In genomic region chr9:106678273-106678672, GRCh38 we compare ENCODE assay signal across 36 cellular contexts.
"Had no signal": no experiment of that assay in that cellular context is flagged by ENCODE, and none has a peak within 500 bp of the region (broad histone marks: within the 10 kb centered on the region; RNA-seq: fewer than 3 reads in every experiment).

No MANE protein-coding gene starts in this region.

- H3K27ac Mint-ChIP-seq: activated CD4-positive, alpha-beta memory T cell treated with anti-CD3 and anti-CD28 coated beads for 36 hours; activated CD4-positive, alpha-beta T cell treated with anti-CD3 and anti-CD28 coated beads for 36 hours; activated CD4-positive, alpha-beta T cell treated with anti-CD3 and anti-CD28 coated beads, Interleukin-2, amount 10 ng/mL, durations not matched to agents 24 days and 14 days; activated CD8-positive, alpha-beta memory T cell treated with anti-CD3 and anti-CD28 coated beads, Interleukin-2, amount 10 ng/mL, durations not matched to agents 7 days and 5 days; activated CD8-positive, alpha-beta T cell treated with anti-CD3 and anti-CD28 coated beads, Interleukin-2, amount 10 ng/mL, durations not matched to agents 7 days and 5 days; activated naive CD4-positive, alpha-beta T cell treated with anti-CD3 and anti-CD28 coated beads for 36 hours; activated naive CD4-positive, alpha-beta T cell treated with anti-CD3 and anti-CD28 coated beads, Interleukin-2, amount 50 U/mL, for 24 hours; activated naive CD8-positive, alpha-beta T cell treated with anti-CD3 and anti-CD28 coated beads for 36 hours; activated naive CD8-positive, alpha-beta T cell treated with anti-CD3 and anti-CD28 coated beads, Interleukin-2, amount 50 U/mL, for 24 hours; activated T-helper 1 cell treated with anti-CD3 and anti-CD28 coated beads, Interleukin-12 subunit alpha, Interleukin-12 subunit beta, Interleukin-2, Interleukin-4 antibody, amounts not matched to agents 30 ng/mL and 10 ng/mL and 1 ng/mL, durations not matched to agents 14 hours and 24 hours and 36 hours; activated T-helper 2 cell treated with anti-CD3 and anti-CD28 coated beads, Interferon-gamma antibody, Interleukin-2, Interleukin-4, amounts not matched to agents 10 μg/mL and 5 μg/mL and 100 μg/mL, durations not matched to agents 14 hours and 24 hours and 36 hours; effector memory CD8-positive, alpha-beta T cell; T-helper 17 cell; T-helper 2 cell treated with Interferon-gamma antibody and Interleukin-4, amounts not matched to agents 5 μg/mL and 100 μg/mL, for 36 hours had no signal

- H3K4me1 ChIP-seq: adrenal gland, body of pancreas, esophagus muscularis mucosa, gastroesophageal sphincter had no signal

- H3K36me3 ChIP-seq: adrenal gland, esophagus muscularis mucosa, gastroesophageal sphincter, WERI-Rb-1 had no signal

- DNase-seq: activated CD4-positive, alpha-beta memory T cell treated with anti-CD3 and anti-CD28 coated beads for 36 hours; activated CD4-positive, alpha-beta T cell treated with anti-CD3 and anti-CD28 coated beads for 36 hours; activated CD4-positive, alpha-beta T cell treated with anti-CD3 and anti-CD28 coated beads, Interleukin-2, amount 10 ng/mL, durations not matched to agents 24 days and 14 days; activated CD4-positive, CD25-positive, alpha-beta regulatory T cell; activated CD4-positive, CD25-positive, alpha-beta regulatory T cell treated with anti-CD3 and anti-CD28 coated beads, Interleukin-2, amount 50 U/mL, for 72 hours; activated CD8-positive, alpha-beta memory T cell treated with anti-CD3 and anti-CD28 coated beads, Interleukin-2, amount 10 ng/mL, durations not matched to agents 7 days and 5 days; activated CD8-positive, alpha-beta memory T cell treated with anti-CD3 and anti-CD28 coated beads, Interleukin-2, amount 50 U/mL, for 4 hours; activated CD8-positive, alpha-beta T cell treated with anti-CD3 and anti-CD28 coated beads, Interleukin-2, amount 10 ng/mL, durations not matched to agents 7 days and 5 days; activated effector memory CD4-positive, alpha-beta T cell treated with anti-CD3 and anti-CD28 coated beads, Interleukin-2, amount 50 U/mL, for 16 hours; activated naive CD4-positive, alpha-beta T cell treated with anti-CD3 and anti-CD28 coated beads for 36 hours; activated naive CD8-positive, alpha-beta T cell treated with anti-CD3 and anti-CD28 coated beads for 36 hours; activated naive CD8-positive, alpha-beta T cell treated with anti-CD3 and anti-CD28 coated beads, Interleukin-2, amount 50 U/mL, for 24 hours; activated T-cell treated with anti-CD3 and anti-CD28 coated beads, Interleukin-2, amount 50 U/mL, for 1 hour; activated T-cell treated with anti-CD3 and anti-CD28 coated beads, Interleukin-2, amount 50 U/mL, for 48 hours; adrenal gland; amygdala; aorta; body of pancreas; caudate nucleus; cortex of kidney; dermis blood vessel endothelial cell; effector CD4-positive, alpha-beta T cell; effector memory CD8-positive, alpha-beta T cell; erythroblast; foreskin melanocyte; T-helper 1 cell; T-helper 17 cell; T1000; WERI-Rb-1 had no signal

- H3K4me3 Mint-ChIP-seq: activated CD4-positive, alpha-beta memory T cell treated with anti-CD3 and anti-CD28 coated beads for 36 hours; activated CD4-positive, alpha-beta T cell treated with anti-CD3 and anti-CD28 coated beads for 36 hours; activated CD4-positive, alpha-beta T cell treated with anti-CD3 and anti-CD28 coated beads, Interleukin-2, amount 10 ng/mL, durations not matched to agents 24 days and 14 days; activated CD8-positive, alpha-beta memory T cell treated with anti-CD3 and anti-CD28 coated beads, Interleukin-2, amount 10 ng/mL, durations not matched to agents 7 days and 5 days; activated CD8-positive, alpha-beta T cell treated with anti-CD3 and anti-CD28 coated beads, Interleukin-2, amount 10 ng/mL, durations not matched to agents 7 days and 5 days; activated naive CD4-positive, alpha-beta T cell treated with anti-CD3 and anti-CD28 coated beads for 36 hours; activated naive CD4-positive, alpha-beta T cell treated with anti-CD3 and anti-CD28 coated beads, Interleukin-2, amount 50 U/mL, for 24 hours; activated naive CD8-positive, alpha-beta T cell treated with anti-CD3 and anti-CD28 coated beads for 36 hours; activated naive CD8-positive, alpha-beta T cell treated with anti-CD3 and anti-CD28 coated beads, Interleukin-2, amount 50 U/mL, for 24 hours; activated T-helper 1 cell treated with anti-CD3 and anti-CD28 coated beads, Interleukin-12 subunit alpha, Interleukin-12 subunit beta, Interleukin-2, Interleukin-4 antibody, amounts not matched to agents 30 ng/mL and 10 ng/mL and 1 ng/mL, durations not matched to agents 14 hours and 24 hours and 36 hours; effector memory CD8-positive, alpha-beta T cell; T-helper 17 cell; T-helper 2 cell treated with Interferon-gamma antibody and Interleukin-4, amounts not matched to agents 5 μg/mL and 100 μg/mL, for 36 hours had no signal

- H3K4me3 ChIP-seq: adrenal gland, body of pancreas, esophagus muscularis mucosa, gastroesophageal sphincter had no signal

- H3K9me3 Mint-ChIP-seq: activated CD4-positive, alpha-beta T cell treated with anti-CD3 and anti-CD28 coated beads, Interleukin-2, amount 10 ng/mL, durations not matched to agents 24 days and 14 days; activated naive CD4-positive, alpha-beta T cell treated with anti-CD3 and anti-CD28 coated beads for 36 hours; activated naive CD4-positive, alpha-beta T cell treated with anti-CD3 and anti-CD28 coated beads, Interleukin-2, amount 50 U/mL, for 24 hours; activated naive CD8-positive, alpha-beta T cell treated with anti-CD3 and anti-CD28 coated beads for 36 hours; activated T-helper 1 cell treated with anti-CD3 and anti-CD28 coated beads, Interleukin-12 subunit alpha, Interleukin-12 subunit beta, Interleukin-2, Interleukin-4 antibody, amounts not matched to agents 30 ng/mL and 10 ng/mL and 1 ng/mL, durations not matched to agents 14 hours and 24 hours and 36 hours; activated T-helper 2 cell treated with anti-CD3 and anti-CD28 coated beads, Interferon-gamma antibody, Interleukin-2, Interleukin-4, amounts not matched to agents 10 μg/mL and 5 μg/mL and 100 μg/mL, durations not matched to agents 14 hours and 24 hours and 36 hours had no signal

- H3K27me3 Mint-ChIP-seq: activated CD4-positive, alpha-beta memory T cell treated with anti-CD3 and anti-CD28 coated beads for 36 hours; activated CD4-positive, alpha-beta T cell treated with anti-CD3 and anti-CD28 coated beads for 36 hours; activated CD4-positive, alpha-beta T cell treated with anti-CD3 and anti-CD28 coated beads, Interleukin-2, amount 10 ng/mL, durations not matched to agents 24 days and 14 days; activated CD8-positive, alpha-beta memory T cell treated with anti-CD3 and anti-CD28 coated beads, Interleukin-2, amount 10 ng/mL, durations not matched to agents 7 days and 5 days; activated naive CD4-positive, alpha-beta T cell treated with anti-CD3 and anti-CD28 coated beads, Interleukin-2, amount 50 U/mL, for 24 hours; activated naive CD8-positive, alpha-beta T cell treated with anti-CD3 and anti-CD28 coated beads, Interleukin-2, amount 50 U/mL, for 24 hours; effector memory CD8-positive, alpha-beta T cell; T-helper 17 cell had no signal

- H3K36me3 Mint-ChIP-seq: activated CD4-positive, alpha-beta memory T cell treated with anti-CD3 and anti-CD28 coated beads for 36 hours; activated CD8-positive, alpha-beta memory T cell treated with anti-CD3 and anti-CD28 coated beads, Interleukin-2, amount 10 ng/mL, durations not matched to agents 7 days and 5 days; activated naive CD4-positive, alpha-beta T cell treated with anti-CD3 and anti-CD28 coated beads, Interleukin-2, amount 50 U/mL, for 24 hours; activated naive CD8-positive, alpha-beta T cell treated with anti-CD3 and anti-CD28 coated beads for 36 hours had no signal

- FAIRE-seq: colon had no signal

- H3K27ac ChIP-seq: adrenal gland, body of pancreas, esophagus muscularis mucosa, gastroesophageal sphincter, WERI-Rb-1 had no signal

- H3K27me3 ChIP-seq: adrenal gland, body of pancreas, esophagus muscularis mucosa, gastroesophageal sphincter had no signal

- H3K9me3 ChIP-seq: adrenal gland, body of pancreas, esophagus muscularis mucosa, gastroesophageal sphincter had no signal

- H3K4me1 Mint-ChIP-seq: activated CD4-positive, alpha-beta T cell treated with anti-CD3 and anti-CD28 coated beads for 36 hours; activated CD4-positive, alpha-beta T cell treated with anti-CD3 and anti-CD28 coated beads, Interleukin-2, amount 10 ng/mL, durations not matched to agents 24 days and 14 days; activated CD8-positive, alpha-beta memory T cell treated with anti-CD3 and anti-CD28 coated beads, Interleukin-2, amount 10 ng/mL, durations not matched to agents 7 days and 5 days; activated naive CD4-positive, alpha-beta T cell treated with anti-CD3 and anti-CD28 coated beads, Interleukin-2, amount 50 U/mL, for 24 hours; activated naive CD8-positive, alpha-beta T cell treated with anti-CD3 and anti-CD28 coated beads for 36 hours; activated naive CD8-positive, alpha-beta T cell treated with anti-CD3 and anti-CD28 coated beads, Interleukin-2, amount 50 U/mL, for 24 hours; T-helper 17 cell had no signal
